28 cellular contexts compared by ENCODE assay signal in genomic region chr7:155164316-155164715, GRCh38.
"Had no signal": no experiment of that assay in that cellular context is flagged by ENCODE, and none has a peak within 500 bp of the region (broad histone marks: within the 10 kb centered on the region; RNA-seq: fewer than 3 reads in every experiment).

No MANE protein-coding gene starts in this region.

- H3K9me3 Mint-ChIP-seq: immature natural killer cell; naive thymus-derived CD4-positive, alpha-beta T cell; natural killer cell treated with Interleukin-12 subunit alpha and Interleukin-12 subunit beta and Interleukin-15 and Interleukin-18, amount 100 ng/mL, for 72 hours; stimulated activated effector memory CD8-positive, alpha-beta T cell treated with anti-CD3 and anti-CD28 coated beads, Interleukin-12 subunit alpha, Interleukin-12 subunit beta, amount 100 ng/mL, for 72 hours; stimulated activated naive CD8-positive, alpha-beta T cell treated with anti-CD3 and anti-CD28 coated beads, Interleukin-15, Interleukin-2, amounts not matched to agents 100 ng/mL and 50 ng/mL, for 24 hours had no signal

- H3K27ac Mint-ChIP-seq: immature natural killer cell; naive thymus-derived CD4-positive, alpha-beta T cell; natural killer cell treated with Interleukin-12 subunit alpha and Interleukin-12 subunit beta and Interleukin-15 and Interleukin-18, amount 100 ng/mL, for 72 hours; stimulated activated effector memory CD8-positive, alpha-beta T cell treated with anti-CD3 and anti-CD28 coated beads, Interleukin-12 subunit alpha, Interleukin-12 subunit beta, amount 100 ng/mL, for 72 hours; stimulated activated naive CD8-positive, alpha-beta T cell treated with anti-CD3 and anti-CD28 coated beads, Interleukin-15, Interleukin-2, amounts not matched to agents 100 ng/mL and 50 ng/mL, for 24 hours had no signal

- H3K27me3 ChIP-seq: pancreas, upper lobe of right lung had no signal

- H3K9me3 ChIP-seq: left lung, lower lobe of right lung, mucosa of descending colon, pancreas, prostate gland, spleen, suprapubic skin, thoracic aorta, tibial artery, upper lobe of right lung had no signal

- H3K4me3 ChIP-seq: left lung, lower lobe of right lung, mucosa of descending colon, pancreas, prostate gland, spleen, suprapubic skin, thoracic aorta, tibial artery, upper lobe of right lung had no signal

- H3K4me3 Mint-ChIP-seq: immature natural killer cell; naive thymus-derived CD4-positive, alpha-beta T cell; natural killer cell treated with Interleukin-12 subunit alpha and Interleukin-12 subunit beta and Interleukin-15 and Interleukin-18, amount 100 ng/mL, for 72 hours; stimulated activated effector memory CD8-positive, alpha-beta T cell treated with anti-CD3 and anti-CD28 coated beads, Interleukin-12 subunit alpha, Interleukin-12 subunit beta, amount 100 ng/mL, for 72 hours; stimulated activated naive CD8-positive, alpha-beta T cell treated with anti-CD3 and anti-CD28 coated beads, Interleukin-15, Interleukin-2, amounts not matched to agents 100 ng/mL and 50 ng/mL, for 24 hours had no signal

- ATAC-seq: left colon; left lung; lower lobe of right lung; mucosa of descending colon; naive thymus-derived CD4-positive, alpha-beta T cell; right cardiac atrium; sciatic nerve; stimulated activated effector memory CD8-positive, alpha-beta T cell treated with anti-CD3 and anti-CD28 coated beads, Interleukin-12 subunit alpha, Interleukin-12 subunit beta, amount 100 ng/mL, for 72 hours; upper lobe of right lung had no signal

- H3K4me1 Mint-ChIP-seq: immature natural killer cell; naive thymus-derived CD4-positive, alpha-beta T cell had no signal

- DNase-seq: hypothalamus; immature natural killer cell; kidney; left colon; left lung; lower lobe of right lung; mesendoderm; midbrain; mucosa of descending colon; naive thymus-derived CD4-positive, alpha-beta T cell; posterior cingulate gyrus; retina; right cardiac atrium; small intestine; spleen; stimulated activated CD4-positive, alpha-beta T cell treated with anti-CD3 and anti-CD28 coated beads, Interleukin-4, amount 100 ng/mL, for 24 hours; stimulated activated naive CD4-positive, alpha-beta T cell; tibial artery; trophoblast cell; upper lobe of right lung had no signal

- H3K36me3 Mint-ChIP-seq: immature natural killer cell; naive thymus-derived CD4-positive, alpha-beta T cell; natural killer cell treated with Interleukin-12 subunit alpha and Interleukin-12 subunit beta and Interleukin-15 and Interleukin-18, amount 100 ng/mL, for 72 hours; stimulated activated effector memory CD8-positive, alpha-beta T cell treated with anti-CD3 and anti-CD28 coated beads, Interleukin-12 subunit alpha, Interleukin-12 subunit beta, amount 100 ng/mL, for 72 hours had no signal

- H3K36me3 ChIP-seq: left lung, lower lobe of right lung, pancreas, prostate gland, spleen, suprapubic skin, thoracic aorta, tibial artery, upper lobe of right lung had no signal

- H3K27ac ChIP-seq: left lung, lower lobe of right lung, pancreas, prostate gland, spleen, suprapubic skin, thoracic aorta, tibial artery, upper lobe of right lung had no signal

- H3K4me1 ChIP-seq: left lung, lower lobe of right lung, prostate gland, spleen, suprapubic skin, tibial artery, upper lobe of right lung had no signal
